In genomic region chr6:25963426-25964123, GRCh38 we compare ENCODE assay signal across 8 cellular contexts.
A peak's percentile ranks its signal among the peaks of the same experiment; 100 is the strongest.
DNase-seq lines count a peak whose midpoint lies in the region; ATAC-seq and TF ChIP-seq lines count a peak whose summit lies in the region.

No MANE protein-coding gene starts in this region.

- H3K36me3 Mint-ChIP-seq in memory B cell = peaks cover 29% of the 10 kb centered on the region

- no peak for ATAC-seq in memory B cell (ENCODE audit: low read depth)

- H3K27ac Mint-ChIP-seq in memory B cell = peak overlapping the region; percentile 98

- H3K9me3 Mint-ChIP-seq in memory B cell = peaks cover 1% of the 10 kb centered on the region

- H3K4me1 Mint-ChIP-seq in memory B cell = peaks cover 72% of the 10 kb centered on the region

- H3K4me3 Mint-ChIP-seq in memory B cell = peak overlapping the region; percentile 99

- DNase-seq in EL = peak; percentile 18
- peak; percentile 67 for DNase-seq in NCI-H2029 (lab: John Stamatoyannopoulos, UW)
- DNase-seq in choroid plexus epithelial cell (ENCODE audit: low read depth) = peak; percentile 50
- no peak for DNase-seq in memory B cell (ENCODE audit: low spot score in 2 of 2)
- no peak for DNase-seq in foreskin melanocyte
- no peak for DNase-seq in activated CD4-positive, CD25-positive, alpha-beta regulatory T cell (lab: John Stamatoyannopoulos, UW)
- no peak for DNase-seq in NCI-H82 (lab: John Stamatoyannopoulos, UW)
- no peak for DNase-seq in NCI-H1436 treated with DMSO at 0.1 percent for 48 hours (lab: John Stamatoyannopoulos, UW)

- H3K27me3 Mint-ChIP-seq in memory B cell = no peaks in the 10 kb centered on the region

- no peak for TF ChIP-seq CTCF in choroid plexus epithelial cell (conservative IDR thresholded peaks at IDR 0.05; ENCODE audit: low read depth, low read length)

- H3K4me3 ChIP-seq in choroid plexus epithelial cell (ENCODE audit: low read depth, low read length) = peak overlapping the region; percentile 65

Comparison
In these comparisons a context has a peak if more than half of its experiments do, and no peak if none do; other contexts are left out.
1. DNase-seq: peak in EL (single experiment), NCI-H2029 (single experiment) and choroid plexus epithelial cell (single experiment); none in memory B cell (0 of 2), foreskin melanocyte (single experiment), activated CD4-positive, CD25-positive, alpha-beta regulatory T cell (0 of 4), NCI-H82 (single experiment) and NCI-H1436 treated with DMSO at 0.1 percent for 48 hours (single experiment).